19 cellular contexts compared by ENCODE assay signal in genomic region chr3:66828303-66828702, GRCh38.
DNase-seq lines count a peak whose midpoint lies in the region; ATAC-seq and TF ChIP-seq lines count a peak whose summit lies in the region.
"Had no signal": no experiment of that assay in that cellular context is flagged by ENCODE, and none has a peak within 500 bp of the region (broad histone marks: within the 10 kb centered on the region; RNA-seq: fewer than 3 reads in every experiment).

No MANE protein-coding gene starts in this region.

- H4K91ac ChIP-seq in IMR-90 (ENCODE audit: insufficient read depth, low read depth, low read length), result no peak overlapping the region

- H3K4me1 ChIP-seq in IMR-90 (ENCODE audit: control insufficient read depth, insufficient read depth, low read length), result peaks cover 2% of the 10 kb centered on the region; the same call in 1 of the 2 replicates
- no peaks in the 10 kb centered on the region for H3K4me1 ChIP-seq in vagina
- no peaks in the 10 kb centered on the region for H3K4me1 ChIP-seq in OCI-LY7 (ENCODE audit: insufficient read depth, low read length, poor library complexity, severe bottlenecking)
- H3K4me1 ChIP-seq: A549, Caco-2, HAP-1 had no signal

- no peaks in the 10 kb centered on the region for H3K9me2 ChIP-seq in OCI-LY7 (ENCODE audit: insufficient read depth, low read length)

- no peak overlapping the region for H3K9ac ChIP-seq in IMR-90 (ENCODE audit: low read depth, low read length)

- dilution Hi-C loops in IMR-90 (cut with HindIII; ENCODE audit: low sequenced_read_pairs, unreplicated experiment), result no loop called here

- POLR2A ChIA-PET in IMR-90 (lab: Charles Lee; ENCODE audit: unreplicated experiment), result no interaction called here
- POLR2A ChIA-PET in OCI-LY7 (lab: Charles Lee), result interaction anchor here (0.6 kb wide), 1 partner anchor 93 kb away, joined by 4 read pairs; no protein-coding TSS in a partner anchor

- H3K4ac ChIP-seq in IMR-90 (ENCODE audit: low read depth, low read length), result no peak overlapping the region

- H2BK15ac ChIP-seq in IMR-90 (ENCODE audit: low read depth, low read length), result no peak overlapping the region

- no peak overlapping the region for H2BK120ac ChIP-seq in IMR-90 (ENCODE audit: low read depth, low read length)

- no peak overlapping the region for H3K23ac ChIP-seq in IMR-90 (ENCODE audit: low read depth, low read length)

- H2AK5ac ChIP-seq in IMR-90 (ENCODE audit: low read depth, low read length), result no peak overlapping the region

- H2AFZ ChIP-seq in IMR-90 (replicated peaks; ENCODE audit: low read length, poor library complexity), result no peak overlapping the region
- H2AFZ ChIP-seq in OCI-LY7 (ENCODE audit: low read length), result no peak overlapping the region

- H3K27ac ChIP-seq in C4-2B, result 0 out of 2 replicates have a peak overlapping the region, but pooled peaks have one; percentile 4
- H3K27ac ChIP-seq in IMR-90 (ENCODE audit: insufficient read depth, low read length), result no peak overlapping the region
- H3K27ac ChIP-seq in vagina, result no peak overlapping the region
- no peak overlapping the region for H3K27ac ChIP-seq in OCI-LY7 (ENCODE audit: low read depth, low read length, poor library complexity, severe bottlenecking)
- H3K27ac ChIP-seq: A549 had no signal

- H2BK20ac ChIP-seq in IMR-90 (ENCODE audit: low read depth, low read length), result no peak overlapping the region

- H4K8ac ChIP-seq in IMR-90 (ENCODE audit: low read depth in 2 of 2, low read length in 2 of 2), result no peak overlapping the region

- H3K9me3 ChIP-seq in IMR-90 (ENCODE audit: control insufficient read depth, insufficient read depth, low read length), result no peaks in the 10 kb centered on the region; the same call in 1 of the 2 replicates
- H3K9me3 ChIP-seq in vagina, result no peaks in the 10 kb centered on the region
- H3K9me3 ChIP-seq in OCI-LY7 (ENCODE audit: low read length), result no peaks in the 10 kb centered on the region
- H3K9me3 ChIP-seq: A549, Caco-2, HAP-1 had no signal

- H3K18ac ChIP-seq in IMR-90 (ENCODE audit: low read depth, low read length), result no peak overlapping the region

- no peaks in the 10 kb centered on the region for H3K79me2 ChIP-seq in OCI-LY7 (ENCODE audit: insufficient read depth, low read depth, low read length)

- TF ChIP-seq POLR2A in IMR-90 (IDR thresholded peaks at IDR 0.05; ENCODE audit: low read depth, low read length) (no peak), vagina (IDR thresholded peaks at IDR 0.05) (no peak)

- BruUV-seq in IMR-90 (replicated peaks; lab: Mats Ljungman, UMichigan), result no TSS peak
- no TSS peak for BruUV-seq in OCI-LY7 (replicated peaks; lab: Mats Ljungman, UMichigan)

- H2AK9ac ChIP-seq in IMR-90 (replicated peaks; ENCODE audit: low read depth, low read length, poor library complexity), result no peak overlapping the region

- H3K4me2 ChIP-seq in IMR-90 (ENCODE audit: low read depth, low read length) (no peak overlapping the region), OCI-LY7 (ENCODE audit: low read length) (no peak overlapping the region)
- H3K4me2 ChIP-seq: A549 had no signal

- H2BK5ac ChIP-seq in IMR-90 (ENCODE audit: low read depth, low read length, poor library complexity, severe bottlenecking), result no peak overlapping the region

- no peak overlapping the region for H3K4me3 Mint-ChIP-seq in neural crest cell
- H3K4me3 Mint-ChIP-seq in activated naive CD4-positive, alpha-beta T cell treated with anti-CD3 and anti-CD28 coated beads for 36 hours, result no peak overlapping the region
- H3K4me3 Mint-ChIP-seq: CD4-positive, CD25-positive, alpha-beta regulatory T cell; CD8-positive, alpha-beta T cell; HFFc6 had no signal

- peaks cover 6% of the 10 kb centered on the region for H3K36me3 Mint-ChIP-seq in neural crest cell (ENCODE audit: low read depth)
- no peaks in the 10 kb centered on the region for H3K36me3 Mint-ChIP-seq in activated naive CD4-positive, alpha-beta T cell treated with anti-CD3 and anti-CD28 coated beads for 36 hours (ENCODE audit: low read depth)
- H3K36me3 Mint-ChIP-seq: CD4-positive, CD25-positive, alpha-beta regulatory T cell; CD8-positive, alpha-beta T cell had no signal

- TF ChIP-seq CTCF in C4-2B (conservative IDR thresholded peaks at IDR 0.05) (no peak), IMR-90 (conservative IDR thresholded peaks at IDR 0.05; ENCODE audit: low read depth, low read length) (no peak), neural crest cell (conservative IDR thresholded peaks at IDR 0.05) (no peak), vagina (IDR thresholded peaks at IDR 0.05) (no peak), OCI-LY7 (conservative IDR thresholded peaks at IDR 0.05; ENCODE audit: low read length) (no peak)

- in situ Hi-C loops in IMR-90 (cut with MboI; ENCODE audit: low sequenced_read_pairs), result no loop called here

- no peak for TF ChIP-seq RAD21 in IMR-90 (IDR thresholded peaks at IDR 0.05; ENCODE audit: low read length)

- H3K4me1 Mint-ChIP-seq in neural crest cell, result peaks cover 35% of the 10 kb centered on the region
- no peaks in the 10 kb centered on the region for H3K4me1 Mint-ChIP-seq in activated naive CD4-positive, alpha-beta T cell treated with anti-CD3 and anti-CD28 coated beads for 36 hours (ENCODE audit: low read depth)
- H3K4me1 Mint-ChIP-seq: CD4-positive, CD25-positive, alpha-beta regulatory T cell had no signal

- no peak overlapping the region for H3K56ac ChIP-seq in IMR-90 (ENCODE audit: extremely low read depth, insufficient read depth, low read length)

- no peak overlapping the region for H4K5ac ChIP-seq in IMR-90 (ENCODE audit: low read depth, low read length)

- CTCF ChIA-PET in IMR-90 (lab: Yijun Ruan, JAX) (interaction anchor here (0.7 kb wide), 1 partner anchor 12 kb away, joined by 3 read pairs; no protein-coding TSS in a partner anchor), OCI-LY7 (lab: Charles Lee; ENCODE audit: unreplicated experiment) (no interaction called here)
- CTCF ChIA-PET in activated naive CD4-positive, alpha-beta T cell treated with anti-CD3 and anti-CD28 coated beads for 36 hours (lab: Charles Lee), result no interaction called here

- H3K4me3 ChIP-seq in IMR-90 (ENCODE audit: insufficient read depth, low read depth, low read length) (no peak overlapping the region), vagina (no peak overlapping the region), OCI-LY7 (ENCODE audit: low read depth, low read length, poor library complexity, severe bottlenecking) (no peak overlapping the region)
- H3K4me3 ChIP-seq: A549, HAP-1 had no signal

- H3K36me3 ChIP-seq in IMR-90 (ENCODE audit: control insufficient read depth, insufficient read depth, low read length), result no peaks in the 10 kb centered on the region
- no peaks in the 10 kb centered on the region for H3K36me3 ChIP-seq in vagina
- no peaks in the 10 kb centered on the region for H3K36me3 ChIP-seq in OCI-LY7 (ENCODE audit: insufficient read depth, low read length)
- H3K36me3 ChIP-seq: HAP-1 had no signal

- H3K27me3 ChIP-seq in IMR-90 (ENCODE audit: control insufficient read depth, insufficient read depth, low read length) (peaks cover 19% of the 10 kb centered on the region), vagina (no peaks in the 10 kb centered on the region)

- intact Hi-C loops in IMR-90 (cut with micrococcal nuclease), result no loop called here
- intact Hi-C loops in vagina (cut with DNase I), result loop anchor here (10.0 kb wide), 1 partner anchor 324 kb away; the partner anchor contains the start of gene LRIG1
- intact Hi-C loops in activated naive CD4-positive, alpha-beta T cell treated with anti-CD3 and anti-CD28 coated beads for 36 hours (cut with micrococcal nuclease), result no loop called here
- intact Hi-C loops in OCI-LY7 (cut with micrococcal nuclease; ENCODE audit: unreplicated experiment), result no loop called here

- H3K9me1 ChIP-seq in IMR-90 (ENCODE audit: insufficient read depth, low read length), result no peaks in the 10 kb centered on the region

- no peaks in the 10 kb centered on the region for H4K20me1 ChIP-seq in IMR-90 (ENCODE audit: insufficient read depth, low read length)
- H4K20me1 ChIP-seq in OCI-LY7 (ENCODE audit: insufficient read depth, low read length), result no peaks in the 10 kb centered on the region

- no peaks in the 10 kb centered on the region for H3K79me1 ChIP-seq in IMR-90 (ENCODE audit: low read depth in 1 of 2, low read length in 2 of 2)

- WGBS in IMR-90 (ENCODE audit: extremely low coverage in 2 of 2, insufficient read length in 1 of 2), 2 experiments, result no CpG with 5 or more reads among the region's 1 CpG

- ATAC-seq in IMR-90 (ENCODE audit: low read depth), result no peak
- ATAC-seq: A549; CD8-positive, alpha-beta T cell had no signal

- no peaks in the 10 kb centered on the region for H3K27me3 Mint-ChIP-seq in neural crest cell (ENCODE audit: low read depth)
- peaks cover 3% of the 10 kb centered on the region for H3K27me3 Mint-ChIP-seq in activated naive CD4-positive, alpha-beta T cell treated with anti-CD3 and anti-CD28 coated beads for 36 hours (ENCODE audit: low read depth)

- H3K27ac Mint-ChIP-seq in neural crest cell (ENCODE audit: unreplicated experiment), result peak overlapping the region; percentile 65
- H3K27ac Mint-ChIP-seq in activated naive CD4-positive, alpha-beta T cell treated with anti-CD3 and anti-CD28 coated beads for 36 hours, result no peak overlapping the region
- H3K27ac Mint-ChIP-seq: CD4-positive, CD25-positive, alpha-beta regulatory T cell; CD8-positive, alpha-beta T cell; HFFc6 had no signal

- DNase-seq in IMR-90 (peak; percentile 27), iris pigment epithelial cell (ENCODE audit: low read depth) (peak; percentile 11), neural crest cell (ENCODE audit: low read depth, low spot score) (no peak), vagina (ENCODE audit: extremely low spot score in 2 of 2) (no peak), OCI-LY7 (ENCODE audit: low spot score) (no peak)
- no peak for DNase-seq in activated naive CD4-positive, alpha-beta T cell treated with anti-CD3 and anti-CD28 coated beads for 36 hours
- DNase-seq: 8988T; ACHN; C1 segment of cervical spinal cord; Caco-2; CD4-positive, CD25-positive, alpha-beta regulatory T cell; CD8-positive, alpha-beta T cell; DMS153; DND-41; GOT3; HFFc6 had no signal

- no peak overlapping the region for H3K14ac ChIP-seq in IMR-90 (replicated peaks; ENCODE audit: low read depth, low read length)

- H3K9me3 Mint-ChIP-seq in neural crest cell, result peaks cover 9% of the 10 kb centered on the region
- no peaks in the 10 kb centered on the region for H3K9me3 Mint-ChIP-seq in activated naive CD4-positive, alpha-beta T cell treated with anti-CD3 and anti-CD28 coated beads for 36 hours
- H3K9me3 Mint-ChIP-seq: CD4-positive, CD25-positive, alpha-beta regulatory T cell; CD8-positive, alpha-beta T cell; HFFc6 had no signal

TF ChIP-seq in IMR-90, 13 proteins besides CTCF, POLR2A, EP300 and RAD21 (continues in another document):
- TF ChIP-seq, protein P1, sequence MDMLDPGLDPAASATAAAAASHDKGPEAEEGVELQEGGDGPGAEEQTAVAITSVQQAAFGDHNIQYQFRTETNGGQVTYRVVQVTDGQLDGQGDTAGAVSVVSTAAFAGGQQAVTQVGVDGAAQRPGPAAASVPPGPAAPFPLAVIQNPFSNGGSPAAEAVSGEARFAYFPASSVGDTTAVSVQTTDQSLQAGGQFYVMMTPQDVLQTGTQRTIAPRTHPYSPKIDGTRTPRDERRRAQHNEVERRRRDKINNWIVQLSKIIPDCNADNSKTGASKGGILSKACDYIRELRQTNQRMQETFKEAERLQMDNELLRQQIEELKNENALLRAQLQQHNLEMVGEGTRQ (IDR thresholded peaks at IDR 0.05; ENCODE audit: low read depth, low read length), result no peak
- TF ChIP-seq RFX5 (IDR thresholded peaks at IDR 0.05; ENCODE audit: low read depth, low read length), result no peak

Comparison
In these comparisons a context has a peak if more than half of its experiments do, and no peak if none do; other contexts are left out.
1. DNase-seq: peak in IMR-90 (single experiment) and iris pigment epithelial cell (single experiment); none in neural crest cell (single experiment), vagina (0 of 2), activated naive CD4-positive, alpha-beta T cell treated with anti-CD3 and anti-CD28 coated beads for 36 hours (single experiment) and OCI-LY7 (single experiment).